Comparison of ENCODE assay signal across 9 cellular contexts in the genomic region with DNA sequence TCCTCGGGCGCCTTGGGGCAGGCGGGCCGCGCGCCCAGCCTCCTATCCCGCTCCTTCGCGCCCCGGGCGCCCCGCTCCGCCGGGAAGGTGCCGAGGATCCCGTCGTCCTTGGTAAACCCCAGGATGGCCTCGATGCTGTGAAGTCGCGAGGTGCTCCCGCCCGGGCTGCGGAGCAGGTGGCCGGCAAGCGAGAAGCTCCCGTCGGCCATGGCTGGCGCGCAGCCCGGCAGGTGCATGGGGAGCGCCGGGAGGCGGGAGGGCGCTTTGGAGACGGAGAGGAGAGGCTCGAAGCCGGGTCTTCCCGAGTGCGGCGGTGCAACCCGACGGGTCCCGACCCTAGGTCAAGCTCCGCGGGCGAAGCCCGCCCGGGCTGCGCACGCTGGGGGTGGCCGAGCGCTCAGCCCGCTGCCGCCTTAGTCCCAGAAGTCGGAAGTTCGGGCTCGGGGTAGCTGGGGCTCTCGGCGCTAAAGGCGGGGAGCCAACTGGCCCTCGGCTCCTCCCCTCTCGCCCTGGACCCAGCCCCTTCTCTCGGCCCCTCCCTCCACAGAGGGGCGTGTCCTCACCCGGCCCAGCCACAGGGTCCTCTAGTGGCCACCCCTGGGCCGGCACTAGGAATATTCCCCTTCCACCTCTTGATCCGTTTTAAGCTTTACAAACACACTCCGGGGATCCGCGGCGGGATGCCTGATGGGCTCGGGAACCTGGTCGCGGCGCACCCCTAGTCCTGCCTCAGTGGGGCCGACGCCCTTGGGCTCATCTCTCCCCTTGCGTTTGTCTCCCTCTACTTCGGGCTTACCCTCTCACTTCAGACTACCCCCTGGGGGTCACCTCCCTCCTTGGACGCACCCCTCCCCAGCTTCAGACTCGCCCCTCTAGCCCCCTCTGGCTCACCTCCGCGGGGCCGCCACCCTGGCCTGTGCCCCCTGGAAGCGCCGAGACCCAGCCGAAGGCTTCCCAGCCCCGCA. TPM values are rescaled to one million over a fixed set of nuclear protein-coding genes. Genes with fewer than 3 reads are reported as not detected.
A peak's percentile ranks its signal among the peaks of the same experiment; 100 is the strongest.
DNase-seq lines count a peak whose midpoint lies in the region; ATAC-seq, FAIRE-seq and TF ChIP-seq lines count a peak whose summit lies in the region.
"Had no signal": no experiment of that assay in that cellular context is flagged by ENCODE, and none has a peak within 500 bp of the region (broad histone marks: within the 10 kb centered on the region; RNA-seq: fewer than 3 reads in every experiment).

A gene (minus strand): TSS at position 484 of the 965 bp plus-strand sequence. CDS start 248 bp downstream, at position 236.

- H3K36me3 ChIP-seq in RWPE2 (ENCODE audit: low read depth) = no peaks in the 10 kb centered on the region
- H3K36me3 ChIP-seq in trophoblast cell (ENCODE audit: control insufficient read depth in 1 of 2, insufficient read depth in 2 of 2, low read length in 2 of 2) = no peaks in the 10 kb centered on the region

- no peak within 1 kb of the TSS for H4K12ac ChIP-seq in trophoblast cell (ENCODE audit: low read depth, low read length)

- peak; percentile 17 for TF ChIP-seq CTCF in RWPE2 (IDR thresholded peaks at IDR 0.05; ENCODE audit: poor library complexity, severe bottlenecking)
- peak; percentile 5 for TF ChIP-seq CTCF in fibroblast of mammary gland (conservative IDR thresholded peaks at IDR 0.05; ENCODE audit: control insufficient read depth, insufficient read depth, low read depth, low read length)

- no peak within 1 kb of the TSS for H3K14ac ChIP-seq in trophoblast cell (ENCODE audit: low read length)

- no peak within 1 kb of the TSS for H2BK12ac ChIP-seq in trophoblast cell (ENCODE audit: low read length)

- H3K79me2 ChIP-seq in trophoblast cell (ENCODE audit: control insufficient read depth, insufficient read depth, low read length, poor library complexity) = no peaks in the 10 kb centered on the region

- H4K91ac ChIP-seq in trophoblast cell (ENCODE audit: low read depth, low read length) = no peak within 1 kb of the TSS

- peak within 1 kb of the TSS; percentile 62 for H3K4me2 ChIP-seq in trophoblast cell (ENCODE audit: low read length)

- no peak within 1 kb of the TSS for H3K23ac ChIP-seq in trophoblast cell (ENCODE audit: low read length)

- H2BK5ac ChIP-seq in trophoblast cell (ENCODE audit: low read depth, low read length, poor library complexity) = no peak within 1 kb of the TSS

- peaks cover 99% of the 10 kb centered on the region for H3K27me3 ChIP-seq in RWPE2 (ENCODE audit: insufficient read depth, poor library complexity, severe bottlenecking)
- peaks cover 79% of the 10 kb centered on the region for H3K27me3 ChIP-seq in trophoblast cell (ENCODE audit: insufficient read depth, low read length)

- H3K27ac ChIP-seq in RWPE2 (ENCODE audit: poor library complexity, severe bottlenecking) = no peak within 1 kb of the TSS
- no peak within 1 kb of the TSS for H3K27ac ChIP-seq in trophoblast cell (ENCODE audit: low read depth, low read length)

- no peak for TF ChIP-seq POLR2A in H54 (IDR thresholded peaks at IDR 0.05; ENCODE audit: low read depth, low read length)

- no peak for FAIRE-seq in H54 (lab: Jason Lieb, UNC)
- FAIRE-seq: G401.6 had no signal

- no peak within 1 kb of the TSS for H3K18ac ChIP-seq in trophoblast cell (ENCODE audit: low read length)

- DNase-seq in activated CD8-positive, alpha-beta memory T cell treated with anti-CD3 and anti-CD28 coated beads, Interleukin-2, amount 50 U/mL, for 48 hours = peak; percentile 64
- DNase-seq in activated CD8-positive, alpha-beta memory T cell treated with anti-CD3 and anti-CD28 coated beads for 24 hours = no peak
- DNase-seq in RWPE2 (ENCODE audit: low spot score) (no peak), fibroblast of mammary gland (ENCODE audit: low read depth) (peak; percentile 11), trophoblast cell (no peak), COR-L47 (lab: John Stamatoyannopoulos, UW) (no peak), H54 (ENCODE audit: insufficient read length, low spot score) (no peak), HK-2 (ENCODE audit: unreplicated experiment) (no peak)

- H2AFZ ChIP-seq in trophoblast cell (ENCODE audit: insufficient read depth, low read length, poor library complexity) = no peak within 1 kb of the TSS

- ATAC-seq in RWPE2 (ENCODE audit: low read depth) = peak; percentile 68

- H3K4ac ChIP-seq in trophoblast cell (ENCODE audit: low read depth, low read length) = no peak within 1 kb of the TSS

- H3K9ac ChIP-seq in trophoblast cell (ENCODE audit: low read length) = no peak within 1 kb of the TSS

- no peak within 1 kb of the TSS for H4K8ac ChIP-seq in trophoblast cell (ENCODE audit: low read depth, low read length)

- no peaks in the 10 kb centered on the region for H3K79me1 ChIP-seq in trophoblast cell (ENCODE audit: low read length)

- H2AK5ac ChIP-seq in trophoblast cell (ENCODE audit: low read length) = no peak within 1 kb of the TSS

- H3K4me3 ChIP-seq in RWPE2 (ENCODE audit: severe bottlenecking) (peak within 1 kb of the TSS; percentile 11), fibroblast of mammary gland (ENCODE audit: control insufficient read depth, low read depth, low read length) (no peak within 1 kb of the TSS), trophoblast cell (ENCODE audit: low read depth, low read length) (no peak within 1 kb of the TSS)

- H3K4me1 ChIP-seq in RWPE2 (ENCODE audit: insufficient read depth, poor library complexity, severe bottlenecking) (no peaks in the 10 kb centered on the region), trophoblast cell (ENCODE audit: control insufficient read depth in 1 of 2, insufficient read depth in 2 of 2, low read length in 2 of 2) (peaks cover 13 to 16% of the 10 kb centered on the region in 2 experiments)

- no CpG with 5 or more reads among the region's 88 CpGs for whole genome bisulfite sequencing in trophoblast cell (ENCODE audit: extremely low coverage, insufficient coverage, insufficient read length)

- no peaks in the 10 kb centered on the region for H3K9me3 ChIP-seq in RWPE2 (ENCODE audit: severe bottlenecking)
- peaks cover 8% of the 10 kb centered on the region for H3K9me3 ChIP-seq in trophoblast cell (ENCODE audit: insufficient read depth, low read depth, low read length)

- H2BK120ac ChIP-seq in trophoblast cell (ENCODE audit: insufficient read depth, low read length, poor library complexity) = no peak within 1 kb of the TSS

RNA-seq across cellular contexts. Expression of the gene that starts here (rescaled TPM):
- polyA plus RNA-seq in trophoblast cell (2013) = 0.03 TPM in 1 of 2 replicates, not detected in the other

Comparison
In these comparisons a context has a peak if more than half of its experiments do, and no peak if none do; other contexts are left out.
1. DNase-seq: peak in activated CD8-positive, alpha-beta memory T cell treated with anti-CD3 and anti-CD28 coated beads, Interleukin-2, amount 50 U/mL, for 48 hours (single experiment) and fibroblast of mammary gland (single experiment); none in activated CD8-positive, alpha-beta memory T cell treated with anti-CD3 and anti-CD28 coated beads for 24 hours (single experiment), RWPE2 (single experiment), trophoblast cell (0 of 2), COR-L47 (single experiment), H54 (single experiment) and HK-2 (single experiment).